11 cellular contexts compared by ENCODE assay signal in the genomic region with DNA sequence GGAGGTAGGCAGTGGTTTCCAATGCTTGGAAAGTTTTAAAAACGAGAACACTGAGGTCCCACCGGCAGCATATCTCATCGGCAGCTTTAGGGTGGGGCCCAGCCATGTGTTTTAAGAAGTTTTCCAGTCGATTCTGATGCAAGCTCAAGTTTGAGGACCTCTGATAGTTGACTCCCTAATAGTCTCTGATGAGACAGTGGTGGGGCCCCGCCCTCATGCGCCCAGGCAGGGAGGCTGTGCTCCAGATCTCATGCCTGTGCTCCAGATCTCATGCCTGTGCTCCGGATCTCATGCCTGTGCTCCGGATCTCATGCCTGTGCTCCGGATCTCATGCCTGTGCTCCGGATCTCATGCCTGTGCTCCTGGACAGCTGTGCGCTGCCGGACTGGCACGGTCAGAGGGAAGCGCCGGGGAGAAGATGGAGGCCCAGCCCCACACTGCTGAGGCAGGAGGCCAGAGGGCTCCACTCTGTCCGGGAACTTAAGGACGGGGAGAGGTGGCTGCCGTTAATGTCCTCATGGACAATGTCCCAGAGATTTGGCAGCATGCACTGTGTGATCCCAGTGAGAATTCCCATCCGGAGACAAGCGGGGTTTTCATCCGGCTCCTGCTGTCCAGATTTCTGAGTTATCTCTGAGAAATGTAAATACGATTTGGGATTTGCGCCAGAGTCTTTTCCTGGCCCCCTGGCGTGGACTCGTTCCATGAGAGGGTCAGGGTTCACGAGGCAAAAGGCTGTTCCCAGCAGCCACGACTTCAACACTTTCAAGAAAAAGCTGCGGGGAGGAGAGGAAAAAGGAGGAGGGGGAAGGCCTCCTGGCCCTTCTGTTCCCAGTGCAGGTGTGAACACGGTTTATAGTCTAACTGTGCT. TPM values are rescaled to one million over a fixed set of nuclear protein-coding genes. Genes with fewer than 3 reads are reported as not detected.
DNase-seq lines count a peak whose midpoint lies in the region; ATAC-seq and TF ChIP-seq lines count a peak whose summit lies in the region.
"Had no signal": no experiment of that assay in that cellular context is flagged by ENCODE, and none has a peak within 500 bp of the region (broad histone marks: within the 10 kb centered on the region; RNA-seq: fewer than 3 reads in every experiment).

No MANE protein-coding gene starts in this region.

- no peak overlapping the region for H3K4me3 Mint-ChIP-seq in immature natural killer cell

- H3K9me3 ChIP-seq in esophagus squamous epithelium (no peaks in the 10 kb centered on the region), muscle layer of duodenum (ENCODE audit: control insufficient read depth in 1 of 2, low read length in 2 of 2) (no peaks in the 10 kb centered on the region), aorta (ENCODE audit: control insufficient read depth, low read length) (no peaks in the 10 kb centered on the region)

- ATAC-seq in Right ventricle myocardium inferior (peak; percentile 90), aorta (ENCODE audit: low FRiP score) (peak; percentile 76), GM18517 (IDR thresholded peaks at IDR 0.05; ENCODE audit: unreplicated experiment) (no peak)

- no peak for TF ChIP-seq POLR2A in esophagus squamous epithelium (IDR thresholded peaks at IDR 0.05)

- H3K27ac ChIP-seq in esophagus squamous epithelium = peak overlapping the region; percentile 62 to 87 (median 74)
- peak overlapping the region; percentile 58 for H3K27ac ChIP-seq in muscle layer of duodenum (ENCODE audit: low read length)
- no peak overlapping the region for H3K27ac ChIP-seq in aorta (ENCODE audit: low read depth in 1 of 2, low read length in 2 of 2)

- H3K27me3 Mint-ChIP-seq in immature natural killer cell (ENCODE audit: low read depth in 3 of 3) = peaks cover 0 to 3% (median 0%) of the 10 kb centered on the region in 3 donors

- TF ChIP-seq CTCF in esophagus squamous epithelium (IDR thresholded peaks at IDR 0.05) = no peak

- intact Hi-C loops in Right ventricle myocardium inferior (cut with DNase I) (loop anchor here (5.0 kb wide), 1 partner anchor 67 kb away; no protein-coding TSS in a partner anchor), cardiac septum (cut with DNase I) (loop anchor here (1.0 kb wide), 1 partner anchor 66 kb away; no protein-coding TSS in a partner anchor), esophagus squamous epithelium (cut with DNase I) (no loop called here), aorta (cut with DNase I) (no loop called here)

- H3K4me3 ChIP-seq in esophagus squamous epithelium (peak overlapping the region in 2 of 4 donors; percentile 11 to 51), muscle layer of duodenum (ENCODE audit: low read depth in 1 of 2, low read length in 2 of 2) (no peak overlapping the region), aorta (ENCODE audit: low read length in 2 of 2) (no peak overlapping the region)

- H3K36me3 ChIP-seq in esophagus squamous epithelium (peaks cover 0 to 50% (median 17%) of the 10 kb centered on the region in 3 donors), muscle layer of duodenum (ENCODE audit: control insufficient read depth in 1 of 2, insufficient read depth in 2 of 2, low read length in 2 of 2) (peaks cover 16 to 24% of the 10 kb centered on the region in 2 donors), aorta (ENCODE audit: control insufficient read depth in 1 of 2, insufficient read depth in 2 of 2, low read length in 1 of 2) (peaks cover under 1 to 2% of the 10 kb centered on the region in 2 donors)

- DNase-seq in Right ventricle myocardium inferior (ENCODE audit: missing footprints) (peak; percentile 80), cardiac septum (ENCODE audit: low spot score) (no peak), esophagus squamous epithelium (lab: John Stamatoyannopoulos, UW) (no peak), aorta (peak; percentile 59 to 77), immature natural killer cell (no peak), NCI-H1436 (lab: John Stamatoyannopoulos, UW) (no peak)
- DNase-seq: activated CD4-positive, alpha-beta T cell treated with anti-CD3 and anti-CD28 coated beads for 1 hour; GOT3; NCI-H526 treated with DMSO at 0.1 percent for 48 hours had no signal

- H3K27me3 ChIP-seq in esophagus squamous epithelium = no peaks in the 10 kb centered on the region
- H3K27me3 ChIP-seq in muscle layer of duodenum (ENCODE audit: low read depth, low read length) = no peaks in the 10 kb centered on the region
- no peaks in the 10 kb centered on the region for H3K27me3 ChIP-seq in aorta (ENCODE audit: control insufficient read depth in 1 of 2, insufficient read depth in 2 of 2, low read length in 1 of 2)

- peaks cover 7 to 22% (median 22%) of the 10 kb centered on the region in 3 donors for H3K36me3 Mint-ChIP-seq in immature natural killer cell

- no peak overlapping the region for H3K27ac Mint-ChIP-seq in immature natural killer cell

- 60 to 66% methylated on average over 14 to 15 of the region's 29 CpGs for WGBS in esophagus squamous epithelium, 2 donors
- 46 to 53% methylated on average over 29 of the region's 29 CpGs for WGBS in aorta, 2 donors

- H3K4me1 ChIP-seq in esophagus squamous epithelium = peaks cover 0 to 21% (median 7%) of the 10 kb centered on the region in 3 donors
- H3K4me1 ChIP-seq in muscle layer of duodenum (ENCODE audit: control insufficient read depth in 1 of 2, insufficient read depth in 2 of 2, low read length in 2 of 2) = peaks cover 0 to 5% of the 10 kb centered on the region in 2 donors
- H3K4me1 ChIP-seq in aorta (ENCODE audit: control insufficient read depth in 1 of 2, insufficient read depth in 2 of 2, low read length in 2 of 2) = no peaks in the 10 kb centered on the region

- H3K9me3 Mint-ChIP-seq in immature natural killer cell = no peaks in the 10 kb centered on the region

- H3K4me1 Mint-ChIP-seq in immature natural killer cell = peaks cover 6 to 13% of the 10 kb centered on the region in 2 donors

RNA-seq across cellular contexts. Expression of a gene that starts 9.4 kb away (rescaled TPM):
- 1.9 TPM for total RNA-seq in Right ventricle myocardium inferior
- total RNA-seq in cardiac septum = 3.1 TPM
- total RNA-seq in esophagus squamous epithelium = 1 to 10 TPM in 2 of 4 donors, under 1 TPM in 1, not detected in 1; 0.56 to 2.3 (median 1.0) TPM
- 1 to 10 TPM; 1.4 to 1.7 TPM for total RNA-seq in aorta
- 10 to 100 TPM; 31.3 to 33.2 TPM for polyA plus RNA-seq in aorta
- not detected for polyA plus RNA-seq in immature natural killer cell

RNA-seq across cellular contexts. Expression of a gene that starts 10.4 kb away (rescaled TPM):
- 657 TPM for total RNA-seq in Right ventricle myocardium inferior
- 489 TPM for total RNA-seq in cardiac septum
- total RNA-seq in esophagus squamous epithelium = 1,000 to 10,000 TPM; 1,342 to 4,027 (median 3,705) TPM
- 100 to 1,000 TPM; 840 to 917 TPM for total RNA-seq in aorta
- polyA plus RNA-seq in aorta = 1,000 to 10,000 TPM; 1,928 to 3,519 TPM
- polyA plus RNA-seq in immature natural killer cell = 1,000 to 10,000 TPM in 1 of 3 donors, 100 to 1,000 TPM in 2; 479 to 1,432 (median 642) TPM

RNA-seq across cellular contexts. Expression of a gene that starts 27.3 kb away (rescaled TPM):
- total RNA-seq in Right ventricle myocardium inferior (20.9 TPM), cardiac septum (21.4 TPM), esophagus squamous epithelium (10 to 100 TPM; 12.1 to 21.2 (median 19.0) TPM), aorta (10 to 100 TPM; 19.9 to 20.1 TPM)
- polyA plus RNA-seq in aorta (10 to 100 TPM; 11.0 to 19.5 TPM), immature natural killer cell (10 to 100 TPM; 26.6 to 43.2 (median 41.6) TPM)

Comparison
In these comparisons a context has a peak if more than half of its experiments do, and no peak if none do; other contexts are left out.
1. DNase-seq: peak in Right ventricle myocardium inferior (single experiment) and aorta (2 of 2); none in cardiac septum (single experiment), esophagus squamous epithelium (single experiment), immature natural killer cell (0 of 3) and NCI-H1436 (single experiment).
2. H3K27ac ChIP-seq: peak in esophagus squamous epithelium (4 of 4) and muscle layer of duodenum (single experiment); none in aorta (0 of 2).
3. intact Hi-C loops: an anchor here in Right ventricle myocardium inferior (5.0 kb wide) and cardiac septum (1.0 kb wide); none called in esophagus squamous epithelium and aorta.